Comparison of ENCODE assay signal across 10 cellular contexts in the genomic region with DNA sequence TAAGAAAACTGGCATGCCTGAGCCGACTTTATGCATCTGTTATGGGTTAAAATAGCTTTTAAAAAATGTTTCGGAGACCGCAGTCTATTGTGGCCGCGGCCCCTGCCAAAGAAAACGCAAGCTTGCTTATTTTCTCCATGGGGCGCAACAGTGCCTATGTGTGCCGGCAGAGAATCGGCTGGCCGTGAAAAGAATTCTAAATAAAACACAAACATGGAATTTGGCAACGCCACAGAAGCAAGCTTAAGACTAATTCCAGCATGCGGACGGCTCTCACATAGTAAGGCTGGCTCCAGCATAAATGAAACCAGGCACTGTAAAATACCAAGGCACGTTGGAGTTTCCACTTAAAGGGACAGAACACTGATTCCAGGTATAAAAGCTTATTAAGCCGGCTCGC. TPM values are rescaled to one million over a fixed set of nuclear protein-coding genes. Genes with fewer than 3 reads are reported as not detected.
DNase-seq lines count a peak whose midpoint lies in the region; ATAC-seq and TF ChIP-seq lines count a peak whose summit lies in the region.
"Had no signal": no experiment of that assay in that cellular context is flagged by ENCODE, and none has a peak within 500 bp of the region (broad histone marks: within the 10 kb centered on the region; RNA-seq: fewer than 3 reads in every experiment).

No MANE protein-coding gene starts in this region.

- H3F3A ChIP-seq in SK-N-SH (replicated peaks; ENCODE audit: insufficient read depth): no peaks in the 10 kb centered on the region

- H3K79me2 ChIP-seq in SK-N-SH (ENCODE audit: insufficient read depth): no peaks in the 10 kb centered on the region

- TF ChIP-seq CTCF in SK-N-SH (IDR thresholded peaks at IDR 0.05) (no peak), epithelial cell of esophagus (IDR thresholded peaks at IDR 0.05; ENCODE audit: insufficient read depth, low read depth, low read length, missing control alignments) (no peak), nephron progenitor cell (IDR thresholded peaks at IDR 0.05) (no peak), upper lobe of right lung (IDR thresholded peaks at IDR 0.05) (no peak)

- peak overlapping the region; percentile 63; the same call in 1 of the 2 replicates for H3K4me2 ChIP-seq in SK-N-SH

- H4K20me1 ChIP-seq in SK-N-SH (ENCODE audit: insufficient read depth): no peaks in the 10 kb centered on the region

- H3K4me1 ChIP-seq in SK-N-SH (ENCODE audit: control insufficient read depth in 1 of 2, insufficient read depth in 2 of 2, low read depth in 1 of 2, low read length in 1 of 2): no peaks in the 10 kb centered on the region
- H3K4me1 ChIP-seq in upper lobe of right lung: no peaks in the 10 kb centered on the region

- DNase-seq in DMS79 (lab: John Stamatoyannopoulos, UW) (peak; percentile 27), SK-N-SH (no peak), epithelial cell of esophagus (ENCODE audit: low read depth) (peak; percentile 25), pons (ENCODE audit: low spot score) (peak; percentile 33), nephron progenitor cell (no peak), upper lobe of right lung (no peak), NCI-H1105 (lab: John Stamatoyannopoulos, UW) (no peak), GM19238 (ENCODE audit: insufficient read length, low spot score) (no peak)
- DNase-seq: NCI-H1436 treated with DMSO at 0.1 percent for 48 hours; stimulated activated naive CD4-positive, alpha-beta T cell had no signal

- no peak for TF ChIP-seq RAD21 in SK-N-SH (IDR thresholded peaks at IDR 0.05; ENCODE audit: low read length)

- H3K27me3 ChIP-seq in SK-N-SH (ENCODE audit: insufficient read depth): peaks cover 44% of the 10 kb centered on the region
- no peaks in the 10 kb centered on the region for H3K27me3 ChIP-seq in upper lobe of right lung

- ATAC-seq in upper lobe of right lung: no peak

- no peak overlapping the region for H3K4me3 Mint-ChIP-seq in nephron progenitor cell

- WGBS in SK-N-SH (ENCODE audit: low lambda C conversion rate): 10% methylated on average over 16 of the region's 16 CpGs

- TF ChIP-seq EP300 in SK-N-SH (IDR thresholded peaks at IDR 0.05; ENCODE audit: borderline replicate concordance in 1 of 2, low read depth in 1 of 2, low read length in 1 of 2): no peak

- POLR2A ChIA-PET in SK-N-SH (lab: Yijun Ruan, JAX): no interaction called here

- peak overlapping the region in 1 of 2 experiments; percentile 7; a peak in 2 of 4 replicates for H3K4me3 ChIP-seq in SK-N-SH (ENCODE audit: low read depth in 2 of 2, low read length in 1 of 2)
- peak overlapping the region; percentile 21 for H3K4me3 ChIP-seq in epithelial cell of esophagus (ENCODE audit: low read length)
- no peak overlapping the region for H3K4me3 ChIP-seq in upper lobe of right lung

- no peak overlapping the region; the same call in 1 of the 2 replicates for H2AFZ ChIP-seq in SK-N-SH (ENCODE audit: low read depth)

- H3K36me3 ChIP-seq in SK-N-SH (replicated peaks in 1 of 2; ENCODE audit: control insufficient read depth in 1 of 2, insufficient read depth in 2 of 2, low read length in 1 of 2) (no peaks in the 10 kb centered on the region), upper lobe of right lung (no peaks in the 10 kb centered on the region)

- no peaks in the 10 kb centered on the region for H3K27me3 Mint-ChIP-seq in nephron progenitor cell (ENCODE audit: low read depth, poor library complexity)

- no peaks in the 10 kb centered on the region for H3K9me2 ChIP-seq in SK-N-SH

- H3K9me3 Mint-ChIP-seq in nephron progenitor cell: no peaks in the 10 kb centered on the region

- no peaks in the 10 kb centered on the region for H3K36me3 Mint-ChIP-seq in nephron progenitor cell (ENCODE audit: low read depth)

- H3K27ac Mint-ChIP-seq in nephron progenitor cell: no peak overlapping the region

- H3K9me3 ChIP-seq in SK-N-SH: no peaks in the 10 kb centered on the region
- H3K9me3 ChIP-seq in upper lobe of right lung: no peaks in the 10 kb centered on the region

- H3K4me1 Mint-ChIP-seq in nephron progenitor cell: peaks cover 6% of the 10 kb centered on the region

- CTCF ChIA-PET in SK-N-SH (lab: Yijun Ruan, JAX): interaction anchor here (1.8 kb wide), 1 partner anchor 9 kb away, joined by 4 read pairs; no protein-coding TSS in a partner anchor

- no peak overlapping the region for H3K9ac ChIP-seq in SK-N-SH

- H3K27ac ChIP-seq in SK-N-SH (ENCODE audit: low read depth in 2 of 2, low read length in 1 of 2): no peak overlapping the region
- H3K27ac ChIP-seq in upper lobe of right lung: no peak overlapping the region

- intact Hi-C loops in upper lobe of right lung (cut with DNase I): no loop called here

TF ChIP-seq in SK-N-SH, 30 proteins besides CTCF, POLR2A, EP300 and RAD21 (continues in another document):
- TF ChIP-seq MEF2A (IDR thresholded peaks at IDR 0.05; ENCODE audit: borderline replicate concordance, low read depth) (no peak), GATA2 (CRISPR knock-in tag; IDR thresholded peaks at IDR 0.05) (no peak), FOXJ3 (CRISPR knock-in tag; IDR thresholded peaks at IDR 0.05) (no peak), POLR2AphosphoS5 (IDR thresholded peaks at IDR 0.05; ENCODE audit: low read depth, low read length) (no peak), RXRA (IDR thresholded peaks at IDR 0.05; ENCODE audit: borderline replicate concordance, low read depth) (no peak), FOXM1 (IDR thresholded peaks at IDR 0.05; ENCODE audit: low read depth) (no peak), CHD2 (IDR thresholded peaks at IDR 0.05; ENCODE audit: low read length, partially characterized antibody) (no peak), SMC3 (IDR thresholded peaks at IDR 0.05; ENCODE audit: low read depth, low read length) (no peak), TCF12 (IDR thresholded peaks at IDR 0.05) (no peak), NRF1 (IDR thresholded peaks at IDR 0.05; ENCODE audit: low read depth, low read length) (no peak)
- TF ChIP-seq, protein P1, sequence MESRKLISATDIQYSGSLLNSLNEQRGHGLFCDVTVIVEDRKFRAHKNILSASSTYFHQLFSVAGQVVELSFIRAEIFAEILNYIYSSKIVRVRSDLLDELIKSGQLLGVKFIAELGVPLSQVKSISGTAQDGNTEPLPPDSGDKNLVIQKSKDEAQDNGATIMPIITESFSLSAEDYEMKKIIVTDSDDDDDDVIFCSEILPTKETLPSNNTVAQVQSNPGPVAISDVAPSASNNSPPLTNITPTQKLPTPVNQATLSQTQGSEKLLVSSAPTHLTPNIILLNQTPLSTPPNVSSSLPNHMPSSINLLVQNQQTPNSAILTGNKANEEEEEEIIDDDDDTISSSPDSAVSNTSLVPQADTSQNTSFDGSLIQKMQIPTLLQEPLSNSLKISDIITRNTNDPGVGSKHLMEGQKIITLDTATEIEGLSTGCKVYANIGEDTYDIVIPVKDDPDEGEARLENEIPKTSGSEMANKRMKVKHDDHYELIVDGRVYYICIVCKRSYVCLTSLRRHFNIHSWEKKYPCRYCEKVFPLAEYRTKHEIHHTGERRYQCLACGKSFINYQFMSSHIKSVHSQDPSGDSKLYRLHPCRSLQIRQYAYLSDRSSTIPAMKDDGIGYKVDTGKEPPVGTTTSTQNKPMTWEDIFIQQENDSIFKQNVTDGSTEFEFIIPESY (IDR thresholded peaks at IDR 0.05; ENCODE audit: borderline replicate concordance, low read depth): no peak
- TF ChIP-seq, protein P2, sequence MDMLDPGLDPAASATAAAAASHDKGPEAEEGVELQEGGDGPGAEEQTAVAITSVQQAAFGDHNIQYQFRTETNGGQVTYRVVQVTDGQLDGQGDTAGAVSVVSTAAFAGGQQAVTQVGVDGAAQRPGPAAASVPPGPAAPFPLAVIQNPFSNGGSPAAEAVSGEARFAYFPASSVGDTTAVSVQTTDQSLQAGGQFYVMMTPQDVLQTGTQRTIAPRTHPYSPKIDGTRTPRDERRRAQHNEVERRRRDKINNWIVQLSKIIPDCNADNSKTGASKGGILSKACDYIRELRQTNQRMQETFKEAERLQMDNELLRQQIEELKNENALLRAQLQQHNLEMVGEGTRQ (IDR thresholded peaks at IDR 0.05; ENCODE audit: borderline replicate concordance, low read depth, low read length): no peak
- TF ChIP-seq, protein P3, sequence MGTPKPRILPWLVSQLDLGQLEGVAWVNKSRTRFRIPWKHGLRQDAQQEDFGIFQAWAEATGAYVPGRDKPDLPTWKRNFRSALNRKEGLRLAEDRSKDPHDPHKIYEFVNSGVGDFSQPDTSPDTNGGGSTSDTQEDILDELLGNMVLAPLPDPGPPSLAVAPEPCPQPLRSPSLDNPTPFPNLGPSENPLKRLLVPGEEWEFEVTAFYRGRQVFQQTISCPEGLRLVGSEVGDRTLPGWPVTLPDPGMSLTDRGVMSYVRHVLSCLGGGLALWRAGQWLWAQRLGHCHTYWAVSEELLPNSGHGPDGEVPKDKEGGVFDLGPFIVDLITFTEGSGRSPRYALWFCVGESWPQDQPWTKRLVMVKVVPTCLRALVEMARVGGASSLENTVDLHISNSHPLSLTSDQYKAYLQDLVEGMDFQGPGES (IDR thresholded peaks at IDR 0.05; ENCODE audit: low read depth, low read length): no peak
- TF ChIP-seq, protein P4, sequence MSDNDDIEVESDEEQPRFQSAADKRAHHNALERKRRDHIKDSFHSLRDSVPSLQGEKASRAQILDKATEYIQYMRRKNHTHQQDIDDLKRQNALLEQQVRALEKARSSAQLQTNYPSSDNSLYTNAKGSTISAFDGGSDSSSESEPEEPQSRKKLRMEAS (IDR thresholded peaks at IDR 0.05; ENCODE audit: low read depth): no peak

RNA-seq across cellular contexts. Expression of a gene that starts 56.7 kb away (rescaled TPM):
- not detected in 2 replicates for polyA plus RNA-seq in SK-N-SH (2012; rRNA removed)
- polyA plus RNA-seq in SK-N-SH (2012; cell fraction: cytosol; rRNA removed): not detected in 2 replicates
- not detected in 2 replicates for polyA plus RNA-seq in SK-N-SH (2012; cell fraction: nucleus; rRNA removed)
- 2.4 TPM for total RNA-seq in upper lobe of right lung

Comparison
In these comparisons a context has a peak if more than half of its experiments do, and no peak if none do; other contexts are left out.
1. DNase-seq: peak in DMS79 (single experiment), epithelial cell of esophagus (single experiment) and pons (single experiment); none in SK-N-SH (single experiment), nephron progenitor cell (single experiment), upper lobe of right lung (single experiment), NCI-H1105 (single experiment) and GM19238 (single experiment).